ENCODE assay signal across 13 cellular contexts in genomic region chr4:123127218-123127617, GRCh38.
DNase-seq lines count a peak whose midpoint lies in the region; ATAC-seq, FAIRE-seq and TF ChIP-seq lines count a peak whose summit lies in the region.
"Had no signal": no experiment of that assay in that cellular context is flagged by ENCODE, and none has a peak within 500 bp of the region (broad histone marks: within the 10 kb centered on the region; RNA-seq: fewer than 3 reads in every experiment).

No MANE protein-coding gene starts in this region.

- TF ChIP-seq POLR2A in right lobe of liver (IDR thresholded peaks at IDR 0.05): no peak

- intact Hi-C loops in right lobe of liver (cut with DNase I): no loop called here

- H3K4me3 ChIP-seq in AG10803 (ENCODE audit: low read length) (no peak overlapping the region), bronchial epithelial cell (ENCODE audit: low read depth, low read length) (no peak overlapping the region), right lobe of liver (no peak overlapping the region)
- H3K4me3 ChIP-seq in effector memory CD4-positive, alpha-beta T cell (ENCODE audit: insufficient read depth, low read depth, low read length, poor library complexity, severe bottlenecking): no peak overlapping the region
- H3K4me3 ChIP-seq: SK-N-MC had no signal

- H3K27me3 ChIP-seq in bronchial epithelial cell (ENCODE audit: control insufficient read depth, insufficient read depth, low read length) (no peaks in the 10 kb centered on the region), right lobe of liver (no peaks in the 10 kb centered on the region)
- H3K27me3 ChIP-seq in effector memory CD4-positive, alpha-beta T cell (replicated peaks; ENCODE audit: control insufficient read depth, insufficient read depth, low read length, poor library complexity, severe bottlenecking): no peaks in the 10 kb centered on the region

- no peak for FAIRE-seq in bronchial epithelial cell (lab: Jason Lieb, UNC)

- DNase-seq in AG10803 (ENCODE audit: low read depth) (peak; percentile 32), bronchial epithelial cell (ENCODE audit: low read depth) (peak; percentile 42), right lobe of liver (no peak)
- no peak for DNase-seq in stimulated activated CD8-positive, alpha-beta memory T cell treated with anti-CD3 and anti-CD28 coated beads, Interleukin-4, amount 100 ng/mL, for 48 hours
- no peak for DNase-seq in effector memory CD4-positive, alpha-beta T cell
- DNase-seq in stimulated activated CD4-positive, alpha-beta T cell treated with anti-CD3 and anti-CD28 coated beads, Interleukin-4, amount 100 ng/mL, for 24 hours: no peak
- DNase-seq: activated T-cell treated with anti-CD3 and anti-CD28 coated beads, Interleukin-2, amount 50 U/mL, for 72 hours; GF-D8; glutamatergic neuron; substantia nigra had no signal

- H3K36me3 ChIP-seq in bronchial epithelial cell (ENCODE audit: control insufficient read depth, insufficient read depth, low read length) (no peaks in the 10 kb centered on the region), right lobe of liver (no peaks in the 10 kb centered on the region)
- no peaks in the 10 kb centered on the region for H3K36me3 ChIP-seq in effector memory CD4-positive, alpha-beta T cell (ENCODE audit: control insufficient read depth, insufficient read depth, low read length)

- H3K4me1 ChIP-seq in right lobe of liver: no peaks in the 10 kb centered on the region
- no peaks in the 10 kb centered on the region for H3K4me1 ChIP-seq in effector memory CD4-positive, alpha-beta T cell (ENCODE audit: control insufficient read depth, insufficient read depth, low read length, poor library complexity, severe bottlenecking)

- no peaks in the 10 kb centered on the region for H3K9me3 ChIP-seq in right lobe of liver
- no peaks in the 10 kb centered on the region for H3K9me3 ChIP-seq in effector memory CD4-positive, alpha-beta T cell (ENCODE audit: control insufficient read depth, low read length)

- ATAC-seq in right lobe of liver (peak in 3 of 4 donors; percentile 28 to 42 (median 36)), GM19324 (IDR thresholded peaks at IDR 0.05; ENCODE audit: low FRiP score, unreplicated experiment) (no peak)
- ATAC-seq: activated T-cell treated with anti-CD3 and anti-CD28 coated beads, Interleukin-2, amount 50 U/mL, for 72 hours had no signal

- WGBS in right lobe of liver (ENCODE audit: insufficient coverage, low coverage, low lambda C conversion rate, missing lambda C conversion rate): 46% methylated on average over 1 of the region's 1 CpG

- TF ChIP-seq CTCF in AG10803 (conservative IDR thresholded peaks at IDR 0.05; ENCODE audit: low read length) (peak; percentile 46), LNCAP (IDR thresholded peaks at IDR 0.05) (peak; percentile 45; the same call in 1 of the 2 replicates), bronchial epithelial cell (IDR thresholded peaks at IDR 0.05; ENCODE audit: insufficient read depth, low read length, severe bottlenecking) (no peak), right lobe of liver (IDR thresholded peaks at IDR 0.05) (peak in 3 of 4 donors; percentile 24)

- no peak overlapping the region for H3K27ac ChIP-seq in right lobe of liver
- H3K27ac ChIP-seq in effector memory CD4-positive, alpha-beta T cell (ENCODE audit: insufficient read depth, low read length, poor library complexity, severe bottlenecking): no peak overlapping the region
- H3K27ac ChIP-seq: SK-N-MC had no signal

Comparison
In these comparisons a context has a peak if more than half of its experiments do, and no peak if none do; other contexts are left out.
1. DNase-seq: peak in AG10803 (single experiment) and bronchial epithelial cell (single experiment); none in right lobe of liver (0 of 3), stimulated activated CD8-positive, alpha-beta memory T cell treated with anti-CD3 and anti-CD28 coated beads, Interleukin-4, amount 100 ng/mL, for 48 hours (single experiment), effector memory CD4-positive, alpha-beta T cell (0 of 3) and stimulated activated CD4-positive, alpha-beta T cell treated with anti-CD3 and anti-CD28 coated beads, Interleukin-4, amount 100 ng/mL, for 24 hours (single experiment).